In genomic region chr3:98799479-98799878, GRCh38 we compare ENCODE assay signal across 19 cellular contexts. TPM values are rescaled to one million over a fixed set of nuclear protein-coding genes. Genes with fewer than 3 reads are reported as not detected.
DNase-seq lines count a peak whose midpoint lies in the region; ATAC-seq, FAIRE-seq and TF ChIP-seq lines count a peak whose summit lies in the region.
"Had no signal": no experiment of that assay in that cellular context is flagged by ENCODE, and none has a peak within 500 bp of the region (broad histone marks: within the 10 kb centered on the region; RNA-seq: fewer than 3 reads in every experiment).

No MANE protein-coding gene starts in this region.

- DNase-seq in A549 (ENCODE audit: low read depth in 1 of 2, low spot score in 1 of 2) (no peak), HCT116 (ENCODE audit: low read depth, low spot score) (no peak), GM12878 (ENCODE audit: low read depth, low spot score) (no peak), HepG2 (ENCODE audit: low spot score) (no peak), aorta (no peak), NCI-H524 (lab: John Stamatoyannopoulos, UW) (no peak), DMS53 (lab: John Stamatoyannopoulos, UW) (no peak)
- DNase-seq: BE2C, DMS79 treated with DMSO at 0.1 percent for 48 hours, MM.1S, NCI-H1048, NCI-H1417 treated with DMSO at 0.1 percent for 48 hours, NCI-H187, NCI-H446, NCI-H69 had no signal

- TF ChIP-seq CTCF in A549 (IDR thresholded peaks at IDR 0.05), result no peak
- TF ChIP-seq CTCF in HCT116 (IDR thresholded peaks at IDR 0.05 in 2 of 3, conservative IDR thresholded peaks at IDR 0.05 in 1 of 3; ENCODE audit: borderline replicate concordance in 1 of 3, insufficient read depth in 1 of 3, low read depth in 2 of 3, low read length in 2 of 3), result no peak
- TF ChIP-seq CTCF in GM12878 (IDR thresholded peaks at IDR 0.05 in 2 of 3, conservative IDR thresholded peaks at IDR 0.05 in 1 of 3; ENCODE audit: control insufficient read depth in 2 of 3, extremely low read depth in 1 of 3, insufficient read depth in 1 of 3, low read depth in 3 of 3, low read length in 3 of 3), result no peak
- TF ChIP-seq CTCF in HepG2 (CRISPR knock-in tag; IDR thresholded peaks at IDR 0.05), result no peak

- POLR2A ChIA-PET in A549 (lab: Yijun Ruan, JAX) (no interaction called here), HCT116 (lab: Charles Lee) (no interaction called here), GM12878 (lab: Charles Lee) (no interaction called here), HepG2 (lab: Yijun Ruan, JAX) (no interaction called here)

- SMC1A ChIA-PET in GM12878 (lab: Charles Lee; ENCODE audit: uncharacterized antibody, unreplicated experiment), result interaction anchor here (1.0 to 7.4 kb wide), 6 partner anchors 8 to 197 kb away, joined by 4 to 73 read pairs (median 7); no protein-coding TSS in a partner anchor

- H3K9ac ChIP-seq in HCT116 (ENCODE audit: low read length) (no peak overlapping the region), GM12878 (ENCODE audit: control insufficient read depth, insufficient read depth, low read length) (no peak overlapping the region), HepG2 (ENCODE audit: insufficient read depth, low read depth, low read length) (no peak overlapping the region)

- 88% methylated on average over 3 of the region's 3 CpGs for WGBS in A549 (ENCODE audit: missing lambda C conversion rate)
- WGBS in GM12878 (ENCODE audit: insufficient coverage, insufficient replicate concordance, low lambda C conversion rate, missing lambda C conversion rate), result 95% methylated on average over 3 of the region's 3 CpGs
- 96% methylated on average over 3 of the region's 3 CpGs for WGBS in HepG2 (ENCODE audit: low lambda C conversion rate)
- WGBS in aorta, 2 donors, result 85 to 90% methylated on average over 3 of the region's 3 CpGs

- RAD21 ChIA-PET in HCT116 (lab: Charles Lee; ENCODE audit: low non-redundant PET in 1 of 2, low total read pairs in 2 of 2, uncharacterized antibody in 2 of 2, unreplicated experiment in 2 of 2) (no interaction called here), GM12878 (lab: Charles Lee; ENCODE audit: unreplicated experiment) (interaction anchor here (0.9 to 2.5 kb wide), 5 partner anchors 68 to 198 kb away, joined by 3 to 29 read pairs (median 3); no protein-coding TSS in a partner anchor)

- no peak overlapping the region for H2AFZ ChIP-seq in HCT116 (ENCODE audit: low read depth, low read length, poor library complexity, severe bottlenecking)
- no peak overlapping the region for H2AFZ ChIP-seq in GM12878 (ENCODE audit: control insufficient read depth, low read depth, low read length)
- no peak overlapping the region for H2AFZ ChIP-seq in HepG2 (ENCODE audit: low read length)

- H3K4me1 ChIP-seq in A549 (no peaks in the 10 kb centered on the region), HCT116 (ENCODE audit: control insufficient read depth in 1 of 2, insufficient read depth in 2 of 2, low read length in 2 of 2) (no peaks in the 10 kb centered on the region), GM12878 (ENCODE audit: control insufficient read depth, insufficient read depth, low read length) (no peaks in the 10 kb centered on the region), HepG2 (ENCODE audit: insufficient read depth, low read length) (peaks cover 12% of the 10 kb centered on the region), aorta (ENCODE audit: control insufficient read depth in 1 of 2, insufficient read depth in 2 of 2, low read length in 2 of 2) (no peaks in the 10 kb centered on the region)
- H3K4me1 ChIP-seq: BE2C had no signal

- intact Hi-C loops in HCT116 (cut with micrococcal nuclease), result loop anchor here (5.0 kb wide), 1 partner anchor 197 kb away; no protein-coding TSS in a partner anchor
- intact Hi-C loops in GM12878 (cut with micrococcal nuclease; ENCODE audit: unreplicated experiment), result no loop called here
- intact Hi-C loops in HepG2 (cut with micrococcal nuclease; ENCODE audit: unreplicated experiment), result loop anchor here (5.0 kb wide), 1 partner anchor 117 kb away; no protein-coding TSS in a partner anchor
- intact Hi-C loops in aorta (cut with DNase I), result no loop called here

- H3K9me3 ChIP-seq in A549, result no peaks in the 10 kb centered on the region
- no peaks in the 10 kb centered on the region for H3K9me3 ChIP-seq in HCT116 (ENCODE audit: control insufficient read depth in 1 of 2, insufficient read depth in 1 of 2, low read depth in 1 of 2, low read length in 2 of 2)
- no peaks in the 10 kb centered on the region for H3K9me3 ChIP-seq in GM12878 (replicated peaks; ENCODE audit: control insufficient read depth, insufficient read depth, low read length)
- H3K9me3 ChIP-seq in HepG2 (ENCODE audit: low read length), result no peaks in the 10 kb centered on the region
- H3K9me3 ChIP-seq in aorta (ENCODE audit: control insufficient read depth, low read length), result no peaks in the 10 kb centered on the region
- H3K9me3 ChIP-seq: BE2C had no signal

- no peak overlapping the region for H3K4me3 ChIP-seq in A549
- H3K4me3 ChIP-seq in HCT116 (replicated peaks in 1 of 2; ENCODE audit: low read depth in 1 of 2, low read length in 2 of 2), result no peak overlapping the region
- H3K4me3 ChIP-seq in GM12878, result no peak overlapping the region
- no peak overlapping the region for H3K4me3 ChIP-seq in HepG2 (replicated peaks in 1 of 3; ENCODE audit: insufficient read depth in 1 of 3, low read depth in 2 of 3, low read length in 3 of 3)
- no peak overlapping the region for H3K4me3 ChIP-seq in aorta (ENCODE audit: low read length in 2 of 2)
- H3K4me3 ChIP-seq: K562 had no signal

- peaks cover 3% of the 10 kb centered on the region; the same call in 1 of the 2 replicates for H4K20me1 ChIP-seq in HCT116 (ENCODE audit: insufficient read depth)
- no peaks in the 10 kb centered on the region for H4K20me1 ChIP-seq in GM12878 (ENCODE audit: control insufficient read depth, insufficient read depth)
- no peaks in the 10 kb centered on the region for H4K20me1 ChIP-seq in HepG2 (ENCODE audit: insufficient read depth, low read length)

- H3K27ac ChIP-seq in A549 (no peak overlapping the region), HCT116 (ENCODE audit: low read depth, low read length) (no peak overlapping the region), GM12878 (ENCODE audit: control insufficient read depth, insufficient read depth) (no peak overlapping the region), HepG2 (ENCODE audit: extremely low read length, insufficient read depth, low read length) (no peak overlapping the region), aorta (ENCODE audit: low read depth in 1 of 2, low read length in 2 of 2) (no peak overlapping the region)

- TF ChIP-seq POLR2A in A549 (IDR thresholded peaks at IDR 0.05; ENCODE audit: low read length) (no peak), HCT116 (IDR thresholded peaks at IDR 0.05; ENCODE audit: borderline replicate concordance, extremely low read depth, insufficient read depth, insufficient read length) (no peak), GM12878 (IDR thresholded peaks at IDR 0.05; ENCODE audit: low read depth, low read length) (no peak), HepG2 (IDR thresholded peaks at IDR 0.05; ENCODE audit: insufficient read depth in 1 of 2, low read depth in 2 of 2, low read length in 2 of 2) (no peak)

- in situ Hi-C loops in GM12878 (cut with MboI) (no loop called here), HepG2 (cut with HindIII; ENCODE audit: extremely low pct_ligation_motif_present, low pct_unique_long_range_greater_than_20kb) (no loop called here)

- TF ChIP-seq EP300 in A549 (IDR thresholded peaks at IDR 0.05) (no peak), GM12878 (IDR thresholded peaks at IDR 0.05; ENCODE audit: borderline replicate concordance in 1 of 2, control insufficient read depth in 1 of 2, low read depth in 2 of 2, low read length in 2 of 2) (no peak), HepG2 (IDR thresholded peaks at IDR 0.05; ENCODE audit: low read depth in 2 of 2, low read length in 2 of 2) (no peak), HepG2 (CRISPR knock-in tag; IDR thresholded peaks at IDR 0.05; ENCODE audit: borderline replicate concordance) (no peak)

- peaks cover 4% of the 10 kb centered on the region; the same call in 1 of the 2 replicates for H3K79me2 ChIP-seq in HCT116 (ENCODE audit: insufficient read depth, low read length)
- no peaks in the 10 kb centered on the region for H3K79me2 ChIP-seq in GM12878 (ENCODE audit: control insufficient read depth, insufficient read depth, low read length)
- H3K79me2 ChIP-seq in HepG2 (ENCODE audit: insufficient read depth, low read length), result no peaks in the 10 kb centered on the region

- CTCF ChIA-PET in A549 (lab: Yijun Ruan, JAX) (interaction anchor here (1.6 to 2.3 kb wide), 2 partner anchors 16 to 195 kb away, joined by 4 to 7 read pairs; no protein-coding TSS in a partner anchor), HCT116 (lab: Charles Lee) (interaction anchor here (2.1 kb wide), 1 partner anchor 197 kb away, joined by 9 read pairs; no protein-coding TSS in a partner anchor), GM12878 (lab: Yijun Ruan, JAX) (interaction anchor here (1.5 to 4.4 kb wide), 4 partner anchors 38 to 197 kb away, joined by 3 to 57 read pairs (median 6); no protein-coding TSS in a partner anchor), HepG2 (lab: Yijun Ruan, JAX; ENCODE audit: low intra/inter-chr PET ratio, low total read pairs) (no interaction called here)

- TF ChIP-seq RAD21 in A549 (conservative IDR thresholded peaks at IDR 0.05 in 1 of 2, IDR thresholded peaks at IDR 0.05 in 1 of 2) (no peak), HCT116 (IDR thresholded peaks at IDR 0.05; ENCODE audit: low read depth) (no peak), GM12878 (IDR thresholded peaks at IDR 0.05; ENCODE audit: insufficient read depth, low read depth, low read length) (no peak), HepG2 (CRISPR knock-in tag; IDR thresholded peaks at IDR 0.05) (no peak)

- H3K36me3 ChIP-seq in HCT116 (ENCODE audit: control insufficient read depth in 1 of 2, insufficient read depth in 2 of 2, low read length in 2 of 2), result peaks cover 30 to 53% of the 10 kb centered on the region in 2 experiments
- peaks cover 0 to 5% of the 10 kb centered on the region in 2 experiments; a peak in 2 of 4 replicates for H3K36me3 ChIP-seq in GM12878 (ENCODE audit: control insufficient read depth in 2 of 2, insufficient read depth in 2 of 2, low read length in 1 of 2)
- peaks cover 4 to 21% of the 10 kb centered on the region in 2 experiments; a peak in 4 of 5 replicates for H3K36me3 ChIP-seq in HepG2 (replicated peaks in 1 of 2; ENCODE audit: control insufficient read depth in 1 of 2, insufficient read depth in 2 of 2, low read length in 2 of 2)
- H3K36me3 ChIP-seq in aorta (ENCODE audit: control insufficient read depth in 1 of 2, insufficient read depth in 2 of 2, low read length in 1 of 2), result peaks cover 0 to 3% of the 10 kb centered on the region in 2 donors

- BruUV-seq in HCT116 (replicated peaks; lab: Mats Ljungman, UMichigan) (no TSS peak), GM12878 (replicated peaks; lab: Mats Ljungman, UMichigan) (no TSS peak), HepG2 (replicated peaks; lab: Mats Ljungman, UMichigan) (no TSS peak)

- no peaks in the 10 kb centered on the region for H3K9me2 ChIP-seq in HCT116 (ENCODE audit: insufficient read depth)

- H3K27me3 ChIP-seq in HCT116 (ENCODE audit: insufficient read depth, low read length) (no peaks in the 10 kb centered on the region), GM12878 (replicated peaks in 1 of 2; ENCODE audit: control insufficient read depth in 2 of 2, insufficient read depth in 2 of 2, low read length in 1 of 2) (no peaks in the 10 kb centered on the region), HepG2 (ENCODE audit: control insufficient read depth in 1 of 2, insufficient read depth in 2 of 2, low read length in 2 of 2) (no peaks in the 10 kb centered on the region), aorta (ENCODE audit: control insufficient read depth in 1 of 2, insufficient read depth in 2 of 2, low read length in 1 of 2) (no peaks in the 10 kb centered on the region)
- H3K27me3 ChIP-seq: BE2C had no signal

- H3K4me2 ChIP-seq in A549 (no peak overlapping the region), HCT116 (ENCODE audit: low read length) (no peak overlapping the region), GM12878 (ENCODE audit: control insufficient read depth, insufficient read depth) (no peak overlapping the region), HepG2 (ENCODE audit: low read depth, low read length) (no peak overlapping the region)

- peak; percentile 8 to 40; a peak in 3 of 6 replicates for ATAC-seq in A549
- ATAC-seq in HCT116, result no peak
- peak; percentile 16; the same call in 2 of the 3 replicates for ATAC-seq in GM12878
- ATAC-seq in HepG2, result no peak; the same call in 2 of the 3 replicates
- ATAC-seq in aorta (ENCODE audit: low FRiP score), result no peak
- ATAC-seq: K562 had no signal

- FAIRE-seq in A549 (lab: Jason Lieb, UNC), result no peak
- FAIRE-seq in GM12878 (lab: Jason Lieb, UNC), result no peak
- FAIRE-seq in HepG2 (lab: Jason Lieb, UNC), result no peak
- FAIRE-seq: D721Med, GM12891, GM18507, K562 had no signal

RNA-seq across cellular contexts. Expression of gene ST3GAL6, which starts 36.3 kb away (rescaled TPM):
- polyA plus RNA-seq in A549 (2011; rRNA removed), result 0.89 and 1.1 TPM in 2 replicates
- polyA plus RNA-seq in A549 (2012; cell fraction: cytosol; rRNA removed), result 0.28 and 0.35 TPM in 2 replicates
- 0.22 and 0.42 TPM in 2 replicates for polyA plus RNA-seq in A549 (2012; cell fraction: nucleus; rRNA removed)
- 0.90 to 1.4 TPM (median 0.94 TPM) in 3 replicates for polyA plus RNA-seq in A549 (2017; fragmentation: RNase III; extraction: RNeasy Plus Mini Kit Qiagen cat#74134 plus additional on column Dnase treatment)
- polyA minus RNA-seq in A549 (2011; rRNA and poly(A)+ RNA removed), result 1.3 TPM in 1 of 2 replicates, not detected in the other
- 10.6 TPM for total RNA-seq in HCT116 (2021; ENCODE audit: unreplicated experiment)
- 2.1 and 3.6 TPM in 2 replicates for polyA plus RNA-seq in HCT116 (2012)
- total RNA-seq in GM12878 (2013; cell fraction: nucleolus; rRNA removed), result 172 and 176 TPM in 2 replicates
- total RNA-seq in GM12878 (2014; rRNA removed), result 35.4 and 43.9 TPM in 2 replicates
- total RNA-seq in GM12878 (2014; rRNA removed; fragmentation: Illumina TruSeq; extraction: Trizol), result 38.6 and 39.2 TPM in 2 replicates
- 36.2 TPM in 2 replicates for total RNA-seq in GM12878 (2021)
- 3.2 TPM for polyA plus RNA-seq in GM12878 (2011; ENCODE audit: low read depth)
- polyA plus RNA-seq in GM12878 (2011; rRNA removed), result 20.2 and 31.3 TPM in 2 replicates
- polyA plus RNA-seq in GM12878 (2011; cell fraction: cytosol; rRNA removed), result 6.9 and 9.8 TPM in 2 replicates
- polyA plus RNA-seq in GM12878 (2011; cell fraction: nucleus; rRNA removed), result 21.4 and 27.9 TPM in 2 replicates
- 6.3 and 11.1 TPM in 2 replicates for polyA plus RNA-seq in GM12878 (2012)
- polyA plus RNA-seq in GM12878 (2014; fragmentation: Illumina TruSeq; extraction: Trizol), result 38.8 and 58.0 TPM in 2 replicates
- 10 to 100 TPM; 19.5 to 31.4 TPM for polyA plus RNA-seq in GM12878 (2014; fragmentation: Nextera tagmentation; extraction: Ambion mirVana)
- 32.4 and 41.2 TPM in 2 replicates for polyA plus RNA-seq in GM12878 (2014; rRNA removed)
- 10 to 100 TPM; 38.8 to 40.4 TPM for polyA plus RNA-seq in GM12878 (2016; fragmentation: Nextera tagmentation; extraction: Ambion mirVana)
- polyA minus RNA-seq in GM12878 (2011; rRNA and poly(A)+ RNA removed), result 10.3 and 13.2 TPM in 2 replicates
- 7.8 and 8.3 TPM in 2 replicates for polyA minus RNA-seq in GM12878 (2011; cell fraction: cytosol; rRNA and poly(A)+ RNA removed)
- 25.9 and 40.0 TPM in 2 replicates for polyA minus RNA-seq in GM12878 (2011; cell fraction: nucleus; rRNA and poly(A)+ RNA removed)
- total RNA-seq in HepG2 (2016; rRNA removed; fragmentation: Illumina TruSeq; extraction: Trizol), result 16.3 and 23.2 TPM in 2 replicates
- 42.6 and 48.7 TPM in 2 replicates for total RNA-seq in HepG2 (2016; cell fraction: cytosol; rRNA removed; fragmentation: Illumina TruSeq; extraction: Trizol; ENCODE audit: low read depth)
- total RNA-seq in HepG2 (2016; cell fraction: insoluble cytoplasmic fraction; rRNA removed; fragmentation: Illumina TruSeq; extraction: Trizol), result 18.1 and 25.7 TPM in 2 replicates
- total RNA-seq in HepG2 (2016; cell fraction: membrane; rRNA removed; fragmentation: Illumina TruSeq; extraction: Trizol), result 26.9 and 29.4 TPM in 2 replicates
- 36.0 and 39.4 TPM in 2 replicates for total RNA-seq in HepG2 (2016; cell fraction: nucleus; rRNA removed; fragmentation: Illumina TruSeq; extraction: Trizol)
- polyA plus RNA-seq in HepG2 (2011; rRNA removed), result 11.7 and 17.5 TPM in 2 replicates
- polyA plus RNA-seq in HepG2 (2011; cell fraction: cytosol; rRNA removed), result 6.4 and 9.1 TPM in 2 replicates
- 12.3 and 12.7 TPM in 2 replicates for polyA plus RNA-seq in HepG2 (2011; cell fraction: nucleus; rRNA removed)
- polyA plus RNA-seq in HepG2 (2012), result 12.2 and 16.3 TPM in 2 replicates
- 8.6 and 11.5 TPM in 2 replicates for polyA plus RNA-seq in HepG2 (2016; cell fraction: cytosol; fragmentation: Illumina TruSeq; extraction: Trizol; ENCODE audit: low read depth)
- 18.1 and 18.9 TPM in 2 replicates for polyA plus RNA-seq in HepG2 (2016; cell fraction: insoluble cytoplasmic fraction; fragmentation: Illumina TruSeq; extraction: Trizol; ENCODE audit: low read depth)
- 13.3 and 15.7 TPM in 2 replicates for polyA plus RNA-seq in HepG2 (2016; cell fraction: membrane; fragmentation: Illumina TruSeq; extraction: Trizol; ENCODE audit: low read depth)
- 68.6 and 70.2 TPM in 2 replicates for polyA plus RNA-seq in HepG2 (2016; cell fraction: nucleus; fragmentation: Illumina TruSeq; extraction: Trizol; ENCODE audit: insufficient read depth, low read depth)
- 12.2 TPM in 1 of 2 replicates, not detected in the other for polyA minus RNA-seq in HepG2 (2011; rRNA and poly(A)+ RNA removed; ENCODE audit: low replicate concordance)
- 13.5 and 16.5 TPM in 2 replicates for polyA minus RNA-seq in HepG2 (2011; cell fraction: cytosol; rRNA and poly(A)+ RNA removed)
- polyA minus RNA-seq in HepG2 (2011; cell fraction: nucleus; rRNA and poly(A)+ RNA removed), result 33.6 and 35.4 TPM in 2 replicates
- 10 to 100 TPM; 12.2 to 21.1 TPM for total RNA-seq in aorta
- 10 to 100 TPM in 1 of 2 donors, 1 to 10 TPM in 1; 7.5 to 27.9 TPM for polyA plus RNA-seq in aorta
- total RNA-seq: K562 had no signal

Comparison
In these comparisons a context has a peak if more than half of its experiments do, and no peak if none do; other contexts are left out.
1. ATAC-seq: peak in A549 (2 of 2) and GM12878 (single experiment); none in HCT116 (single experiment), HepG2 (single experiment) and aorta (single experiment).
2. intact Hi-C loops: an anchor here in HCT116 (5.0 kb wide) and HepG2 (5.0 kb wide); none called in GM12878 and aorta.